1 cellular context compared by ENCODE assay signal in genomic region chr17:4999429-5000093, GRCh38.
TF ChIP-seq lines count a peak whose summit lies in the region.

No MANE protein-coding gene starts in this region.

TF ChIP-seq in GM12878, 131 proteins besides CTCF, POLR2A, EP300 and RAD21:
- peak; percentile 81; the same call in 1 of the 2 replicates for TF ChIP-seq NBN (IDR thresholded peaks at IDR 0.05)
- TF ChIP-seq ZBTB33 (IDR thresholded peaks at IDR 0.05), result no peak
- TF ChIP-seq HDGF (IDR thresholded peaks at IDR 0.05), result peak; percentile 73; the same call in 1 of the 2 replicates
- peak; percentile 49; the same call in 1 of the 2 replicates for TF ChIP-seq MLLT1 (IDR thresholded peaks at IDR 0.05)
- no peak for TF ChIP-seq ATF3 (IDR thresholded peaks at IDR 0.05; ENCODE audit: borderline replicate concordance, extremely low read depth, low read depth, low read length)
- TF ChIP-seq SUPT20H (IDR thresholded peaks at IDR 0.05; ENCODE audit: borderline replicate concordance, control insufficient read depth, low read depth, low read length), result no peak
- TF ChIP-seq DPF2 (IDR thresholded peaks at IDR 0.05), result no peak
- TF ChIP-seq MTA2 (IDR thresholded peaks at IDR 0.05; ENCODE audit: low read depth), result peak; percentile 25; the same call in 1 of the 2 replicates
- no peak for TF ChIP-seq NFYA (IDR thresholded peaks at IDR 0.05; ENCODE audit: borderline replicate concordance, low read depth, low read length)
- TF ChIP-seq ATF2 (IDR thresholded peaks at IDR 0.05; ENCODE audit: low read length), result no peak
- TF ChIP-seq CREM (IDR thresholded peaks at IDR 0.05; ENCODE audit: low read depth), result no peak
- TF ChIP-seq CHD1 (IDR thresholded peaks at IDR 0.05; ENCODE audit: low read depth, low read length), result no peak
- no peak for TF ChIP-seq KLF5 (IDR thresholded peaks at IDR 0.05; ENCODE audit: partially characterized antibody)
- 0 out of 2 replicates have a peak, but pooled peaks have one; percentile 47 for TF ChIP-seq YBX1 (IDR thresholded peaks at IDR 0.05)
- TF ChIP-seq ZNF622 (IDR thresholded peaks at IDR 0.05), result no peak
- TF ChIP-seq LARP7 (IDR thresholded peaks at IDR 0.05), result no peak
- TF ChIP-seq ATF7 (IDR thresholded peaks at IDR 0.05; ENCODE audit: low read depth), result 0 out of 2 replicates have a peak, but pooled peaks have one; percentile 10
- no peak for TF ChIP-seq ZNF384 (IDR thresholded peaks at IDR 0.05; ENCODE audit: borderline replicate concordance, low read depth, low read length)
- no peak for TF ChIP-seq STAT1 (conservative IDR thresholded peaks at IDR 0.05)
- TF ChIP-seq NR2F1 (conservative IDR thresholded peaks at IDR 0.05), result no peak
- no peak for TF ChIP-seq SUZ12 (IDR thresholded peaks at IDR 0.05; ENCODE audit: unreplicated experiment)
- peak; percentile 64; the same call in 1 of the 2 replicates for TF ChIP-seq TCF12 (IDR thresholded peaks at IDR 0.05; ENCODE audit: low read depth, low read length)
- no peak for TF ChIP-seq JUNB (IDR thresholded peaks at IDR 0.05)
- TF ChIP-seq ZNF24 (IDR thresholded peaks at IDR 0.05), result no peak
- TF ChIP-seq ZNF274 (IDR thresholded peaks at IDR 0.05; ENCODE audit: insufficient read depth, insufficient read length), result no peak
- no peak for TF ChIP-seq ZZZ3 (IDR thresholded peaks at IDR 0.05; ENCODE audit: control insufficient read depth, insufficient read length, low read depth)
- TF ChIP-seq CREB1 (IDR thresholded peaks at IDR 0.05; ENCODE audit: low read depth), result no peak
- TF ChIP-seq CBFB (IDR thresholded peaks at IDR 0.05; ENCODE audit: low read depth), result no peak
- TF ChIP-seq SKIL (IDR thresholded peaks at IDR 0.05; ENCODE audit: low read depth, poor library complexity, severe bottlenecking), result peak; percentile 32
- TF ChIP-seq YY1 (IDR thresholded peaks at IDR 0.05; ENCODE audit: low read depth, low read length), result no peak
- peak in 1 of 2 experiments; percentile 44; a peak in 1 of 3 replicates for TF ChIP-seq EGR1 (IDR thresholded peaks at IDR 0.05; ENCODE audit: borderline replicate concordance in 1 of 2, low read depth in 2 of 2, low read length in 2 of 2)
- TF ChIP-seq IRF4 (IDR thresholded peaks at IDR 0.05; ENCODE audit: low read depth, low read length), result no peak
- TF ChIP-seq WRNIP1 (IDR thresholded peaks at IDR 0.05; ENCODE audit: borderline replicate concordance, low read depth, low read length), result no peak
- no peak for TF ChIP-seq ETV6 (conservative IDR thresholded peaks at IDR 0.05 in 1 of 2, IDR thresholded peaks at IDR 0.05 in 1 of 2; ENCODE audit: borderline replicate concordance in 1 of 2, low read depth in 1 of 2)
- no peak for TF ChIP-seq NFXL1 (IDR thresholded peaks at IDR 0.05; ENCODE audit: borderline replicate concordance)
